ENCODE assay signal across 21 cellular contexts in genomic region chr6:170045981-170046667, GRCh38.
A peak's percentile ranks its signal among the peaks of the same experiment; 100 is the strongest.
DNase-seq lines count a peak whose midpoint lies in the region; ATAC-seq and TF ChIP-seq lines count a peak whose summit lies in the region.
"Had no signal": no experiment of that assay in that cellular context is flagged by ENCODE, and none has a peak within 500 bp of the region (broad histone marks: within the 10 kb centered on the region; RNA-seq: fewer than 3 reads in every experiment).

No MANE protein-coding gene starts in this region.

- H3K9me3 Mint-ChIP-seq in natural killer cell treated with Interleukin-12 subunit alpha and Interleukin-12 subunit beta and Interleukin-15 and Interleukin-18, amount 100 ng/mL, for 72 hours = no peaks in the 10 kb centered on the region
- H3K9me3 Mint-ChIP-seq in natural killer cell (no peaks in the 10 kb centered on the region), immature natural killer cell (peaks cover 0 to 1% (median 0%) of the 10 kb centered on the region in 6 donors)
- H3K9me3 Mint-ChIP-seq: activated CD4-positive, alpha-beta memory T cell treated with anti-CD3 and anti-CD28 coated beads, Interleukin-2, amount 10 ng/mL, durations not matched to agents 7 days and 5 days; naive thymus-derived CD4-positive, alpha-beta T cell; T-cell had no signal

- H3K27ac Mint-ChIP-seq in natural killer cell treated with Interleukin-12 subunit alpha and Interleukin-12 subunit beta and Interleukin-15 and Interleukin-18, amount 100 ng/mL, for 72 hours = no peak overlapping the region
- H3K27ac Mint-ChIP-seq in natural killer cell = no peak overlapping the region
- H3K27ac Mint-ChIP-seq in immature natural killer cell = no peak overlapping the region
- H3K27ac Mint-ChIP-seq: activated CD4-positive, alpha-beta memory T cell treated with anti-CD3 and anti-CD28 coated beads, Interleukin-2, amount 10 ng/mL, durations not matched to agents 7 days and 5 days; dendritic cell treated with granulocyte-macrophage colony-stimulating factor and Interleukin-4, amounts not matched to agents 40 ng/mL and 50 ng/mL, for 4 days; memory B cell; naive thymus-derived CD4-positive, alpha-beta T cell; T-cell had no signal

- no peak for ATAC-seq in natural killer cell treated with Interleukin-12 subunit alpha and Interleukin-12 subunit beta and Interleukin-15 and Interleukin-18, amount 100 ng/mL, for 72 hours
- ATAC-seq in natural killer cell (no peak), left cardiac atrium (peak in 1 of 2 donors; percentile 11), HG03039 (IDR thresholded peaks at IDR 0.05; ENCODE audit: unreplicated experiment) (no peak)
- ATAC-seq: activated CD4-positive, CD25-positive, alpha-beta regulatory T cell treated with anti-CD3 and anti-CD28 coated beads, Interleukin-2, amount 50 U/mL, for 24 hours; T-cell had no signal

- no peak overlapping the region for H3K4me3 Mint-ChIP-seq in natural killer cell treated with Interleukin-12 subunit alpha and Interleukin-12 subunit beta and Interleukin-15 and Interleukin-18, amount 100 ng/mL, for 72 hours
- H3K4me3 Mint-ChIP-seq in natural killer cell (no peak overlapping the region), immature natural killer cell (no peak overlapping the region)
- H3K4me3 Mint-ChIP-seq: activated CD4-positive, alpha-beta memory T cell treated with anti-CD3 and anti-CD28 coated beads, Interleukin-2, amount 10 ng/mL, durations not matched to agents 7 days and 5 days; dendritic cell treated with granulocyte-macrophage colony-stimulating factor and Interleukin-4, amounts not matched to agents 40 ng/mL and 50 ng/mL, for 4 days; memory B cell; naive thymus-derived CD4-positive, alpha-beta T cell; T-cell had no signal

- peaks cover 0 to 8% of the 10 kb centered on the region in 2 donors for H3K4me1 Mint-ChIP-seq in natural killer cell treated with Interleukin-12 subunit alpha and Interleukin-12 subunit beta and Interleukin-15 and Interleukin-18, amount 100 ng/mL, for 72 hours (ENCODE audit: low read depth in 2 of 2)
- H3K4me1 Mint-ChIP-seq in natural killer cell (peaks cover 0 to 9% of the 10 kb centered on the region in 2 donors), immature natural killer cell (peaks cover 5 to 18% of the 10 kb centered on the region in 2 donors)
- H3K4me1 Mint-ChIP-seq: memory B cell had no signal

- peaks cover 10 to 13% of the 10 kb centered on the region in 2 donors for H3K27me3 Mint-ChIP-seq in natural killer cell treated with Interleukin-12 subunit alpha and Interleukin-12 subunit beta and Interleukin-15 and Interleukin-18, amount 100 ng/mL, for 72 hours
- H3K27me3 Mint-ChIP-seq in natural killer cell (ENCODE audit: low read depth in 2 of 2) (peaks cover 20 to 37% of the 10 kb centered on the region in 2 donors), immature natural killer cell (ENCODE audit: low read depth in 3 of 3) (peaks cover 8 to 16% (median 10%) of the 10 kb centered on the region in 3 donors)
- H3K27me3 Mint-ChIP-seq: activated CD4-positive, alpha-beta memory T cell treated with anti-CD3 and anti-CD28 coated beads, Interleukin-2, amount 10 ng/mL, durations not matched to agents 7 days and 5 days had no signal

- intact Hi-C loops in natural killer cell (cut with micrococcal nuclease) = no loop called here
- intact Hi-C loops in left cardiac atrium (cut with DNase I) = loop anchor here in 1 of 2 donors (2.0 kb wide), 2 partner anchors 121 to 245 kb away; partner anchors contain the start of gene DLL1
- intact Hi-C loops in posterior vena cava (cut with DNase I) = loop anchor here in 1 of 2 donors (1.0 kb wide), 1 partner anchor 43 kb away; no protein-coding TSS in a partner anchor

- POLR2A ChIA-PET in RWPE1 (lab: Yijun Ruan, JAX; ENCODE audit: low non-redundant PET) = no interaction called here

- TF ChIP-seq CTCF in natural killer cell (IDR thresholded peaks at IDR 0.05) = no peak
- no peak for TF ChIP-seq CTCF in RWPE1 (conservative IDR thresholded peaks at IDR 0.05; ENCODE audit: low read depth)

- DNase-seq in natural killer cell treated with Interleukin-12 subunit alpha and Interleukin-12 subunit beta and Interleukin-15 and Interleukin-18, amount 100 ng/mL, for 72 hours (ENCODE audit: low spot score) = peak; percentile 20
- DNase-seq in natural killer cell = no peak
- peak; percentile 14 for DNase-seq in left cardiac atrium
- DNase-seq in posterior vena cava (ENCODE audit: low spot score) = peak; percentile 53
- no peak for DNase-seq in immature natural killer cell
- no peak for DNase-seq in RWPE1 (ENCODE audit: low spot score)
- no peak for DNase-seq in DMS114 treated with DMSO at 0.1 percent for 48 hours (lab: John Stamatoyannopoulos, UW; ENCODE audit: unreplicated experiment)
- DNase-seq: activated CD4-positive, alpha-beta memory T cell treated with anti-CD3 and anti-CD28 coated beads, Interleukin-2, amount 10 ng/mL, durations not matched to agents 7 days and 5 days; activated gamma-delta T cell; foreskin fibroblast; hippocampal formation; naive thymus-derived CD4-positive, alpha-beta T cell; NCI-H1694; SHP77 treated with DMSO at 0.1 percent for 48 hours; T-cell; testis had no signal

- no peaks in the 10 kb centered on the region for H3K36me3 Mint-ChIP-seq in natural killer cell treated with Interleukin-12 subunit alpha and Interleukin-12 subunit beta and Interleukin-15 and Interleukin-18, amount 100 ng/mL, for 72 hours
- no peaks in the 10 kb centered on the region for H3K36me3 Mint-ChIP-seq in natural killer cell
- no peaks in the 10 kb centered on the region for H3K36me3 Mint-ChIP-seq in immature natural killer cell
- H3K36me3 Mint-ChIP-seq: memory B cell; naive thymus-derived CD4-positive, alpha-beta T cell; T-cell had no signal

- no peak overlapping the region for H3K27ac ChIP-seq in RWPE1
- H3K27ac ChIP-seq: parathyroid adenoma, testis had no signal

- CTCF ChIA-PET in RWPE1 (lab: Yijun Ruan, JAX) = no interaction called here

Comparison
In these comparisons a context has a peak if more than half of its experiments do, and no peak if none do; other contexts are left out.
1. DNase-seq: peak in natural killer cell treated with Interleukin-12 subunit alpha and Interleukin-12 subunit beta and Interleukin-15 and Interleukin-18, amount 100 ng/mL, for 72 hours (single experiment), left cardiac atrium (single experiment) and posterior vena cava (single experiment); none in natural killer cell (single experiment), immature natural killer cell (0 of 3), RWPE1 (single experiment) and DMS114 treated with DMSO at 0.1 percent for 48 hours (single experiment).